ENCODE assay signal across 1 cellular context in genomic region chr18:3857544-3857943, GRCh38.
TF ChIP-seq lines count a peak whose summit lies in the region.

No MANE protein-coding gene starts in this region.

TF ChIP-seq in IMR-90, 13 proteins besides CTCF, POLR2A, EP300 and RAD21 (continued from another document):
- no peak for TF ChIP-seq USF2 (IDR thresholded peaks at IDR 0.05; ENCODE audit: low read depth, low read length)
- no peak for TF ChIP-seq MAFK (IDR thresholded peaks at IDR 0.05; ENCODE audit: low read depth, low read length)
- no peak for TF ChIP-seq SMC3 (IDR thresholded peaks at IDR 0.05; ENCODE audit: low read depth, low read length)
- TF ChIP-seq MAZ (IDR thresholded peaks at IDR 0.05; ENCODE audit: borderline replicate concordance, low read depth, low read length), result no peak
- no peak for TF ChIP-seq RFX5 (IDR thresholded peaks at IDR 0.05; ENCODE audit: low read depth, low read length)
- no peak for TF ChIP-seq RCOR1 (IDR thresholded peaks at IDR 0.05; ENCODE audit: insufficient replicate concordance, low read length)
- TF ChIP-seq BHLHE40 (IDR thresholded peaks at IDR 0.05; ENCODE audit: low read depth, low read length), result no peak
